12 cellular contexts compared by ENCODE assay signal in genomic region chr19:15404097-15404779, GRCh38. TPM values are rescaled to one million over a fixed set of nuclear protein-coding genes. Genes with fewer than 3 reads are reported as not detected.
A peak's percentile ranks its signal among the peaks of the same experiment; 100 is the strongest.
DNase-seq lines count a peak whose midpoint lies in the region; ATAC-seq and TF ChIP-seq lines count a peak whose summit lies in the region.
"Had no signal": no experiment of that assay in that cellular context is flagged by ENCODE, and none has a peak within 500 bp of the region (broad histone marks: within the 10 kb centered on the region; RNA-seq: fewer than 3 reads in every experiment).

No MANE protein-coding gene starts in this region.

- H3K9me3 Mint-ChIP-seq in activated B cell treated with CpG ODN at 0.5 μM for 24 hours = no peaks in the 10 kb centered on the region
- H3K9me3 Mint-ChIP-seq: CD4-positive, alpha-beta T cell had no signal

- H3K4me1 ChIP-seq in BLaER1 (peaks cover 88% of the 10 kb centered on the region), rectal smooth muscle tissue (ENCODE audit: control insufficient read depth, insufficient read depth, low read length) (peaks cover 38% of the 10 kb centered on the region)

- in situ Hi-C loops in brain microvascular endothelial cell (cut with HindIII; ENCODE audit: low pct_ligation_motif_present, low sequenced_read_pairs) = no loop called here

- POLR2A ChIA-PET in activated B cell treated with CpG ODN at 0.5 μM for 24 hours (lab: Charles Lee) = interaction anchor here (1.4 kb wide), 1 partner anchor 24 kb away, joined by 5 read pairs; the partner anchor contains the start of gene AKAP8

- H3K36me3 ChIP-seq in BLaER1 (peaks cover 77% of the 10 kb centered on the region), rectal smooth muscle tissue (ENCODE audit: control insufficient read depth, insufficient read depth, low read length) (peaks cover 29% of the 10 kb centered on the region), brain microvascular endothelial cell (replicated peaks) (peaks cover 39% of the 10 kb centered on the region)

- no peaks in the 10 kb centered on the region for H3K27me3 Mint-ChIP-seq in activated B cell treated with CpG ODN at 0.5 μM for 24 hours
- H3K27me3 Mint-ChIP-seq: CD4-positive, alpha-beta T cell had no signal

- H3K27me3 ChIP-seq in BLaER1 (no peaks in the 10 kb centered on the region), rectal smooth muscle tissue (ENCODE audit: control insufficient read depth, insufficient read depth, low read length) (no peaks in the 10 kb centered on the region), brain microvascular endothelial cell (replicated peaks) (no peaks in the 10 kb centered on the region)

- TF ChIP-seq CTCF in activated B cell treated with CpG ODN at 0.5 μM for 24 hours (IDR thresholded peaks at IDR 0.05) = no peak
- no peak for TF ChIP-seq CTCF in brain microvascular endothelial cell (IDR thresholded peaks at IDR 0.05; ENCODE audit: low read depth, low read length, missing control alignments)

- intact Hi-C loops in activated B cell treated with CpG ODN at 0.5 μM for 24 hours (cut with micrococcal nuclease) = no loop called here
- intact Hi-C loops in Right ventricle myocardium superior (cut with DNase I) = no loop called here

- H3K9me3 ChIP-seq in BLaER1 = no peaks in the 10 kb centered on the region

- CTCF ChIA-PET in activated B cell treated with CpG ODN at 0.5 μM for 24 hours (lab: Charles Lee) = no interaction called here

- H3K4me3 ChIP-seq in BLaER1 (no peak overlapping the region), rectal smooth muscle tissue (ENCODE audit: low read length) (peak overlapping the region; percentile 18), brain microvascular endothelial cell (ENCODE audit: low read depth, low read length) (no peak overlapping the region)

- H3K4me1 Mint-ChIP-seq in activated B cell treated with CpG ODN at 0.5 μM for 24 hours = peaks cover 37% of the 10 kb centered on the region

- H3K9ac ChIP-seq in BLaER1 (peak overlapping the region; percentile 59; the same call in 1 of the 2 replicates), rectal smooth muscle tissue (ENCODE audit: low read length) (no peak overlapping the region)

- no peak for DNase-seq in activated B cell treated with CpG ODN at 0.5 μM for 24 hours
- DNase-seq in Right ventricle myocardium superior = no peak
- DNase-seq in hepatic stellate cell (ENCODE audit: low spot score) = no peak
- no peak for DNase-seq in NCI-H510A treated with DMSO at 0.1 percent for 48 hours (lab: John Stamatoyannopoulos, UW)
- no peak for DNase-seq in mucosa of gallbladder (ENCODE audit: low spot score)
- DNase-seq in brain microvascular endothelial cell = no peak
- DNase-seq: activated CD8-positive, alpha-beta memory T cell treated with anti-CD3 and anti-CD28 coated beads, Interleukin-2, amount 50 U/mL, for 4 hours; CD4-positive, alpha-beta T cell; cortex of kidney; NCI-H1048 had no signal

- H3K4me2 ChIP-seq in BLaER1 = peak overlapping the region; percentile 90

- peaks cover 76% of the 10 kb centered on the region for H3K36me3 Mint-ChIP-seq in activated B cell treated with CpG ODN at 0.5 μM for 24 hours (ENCODE audit: low read depth)

- peak overlapping the region; percentile 74 for H3K27ac Mint-ChIP-seq in activated B cell treated with CpG ODN at 0.5 μM for 24 hours
- H3K27ac Mint-ChIP-seq: CD4-positive, alpha-beta T cell had no signal

- H3K27ac ChIP-seq in BLaER1 (peak overlapping the region; percentile 60; the same call in 1 of the 2 replicates), rectal smooth muscle tissue (ENCODE audit: low read depth, low read length) (peak overlapping the region; percentile 92), brain microvascular endothelial cell (no peak overlapping the region)

- H3K4me3 Mint-ChIP-seq in activated B cell treated with CpG ODN at 0.5 μM for 24 hours = peak overlapping the region; percentile 59
- H3K4me3 Mint-ChIP-seq: CD4-positive, alpha-beta T cell had no signal

- H4K20me1 ChIP-seq in BLaER1 = peaks cover 100% of the 10 kb centered on the region

- ATAC-seq in activated B cell treated with CpG ODN at 0.5 μM for 24 hours (ENCODE audit: low read depth) (peak; percentile 75), Right ventricle myocardium superior (ENCODE audit: poor library complexity) (peak; percentile 54)

RNA-seq across cellular contexts. Expression of gene AKAP8L, which starts 14.6 kb away (rescaled TPM):
- total RNA-seq in activated B cell treated with CpG ODN at 0.5 μM for 24 hours = 126 and 163 TPM in 2 replicates
- total RNA-seq in Right ventricle myocardium superior = 74.5 TPM
- total RNA-seq in mucosa of gallbladder = 110 TPM

RNA-seq across cellular contexts. Expression of gene AKAP8, which starts 24.7 kb away (rescaled TPM):
- total RNA-seq in activated B cell treated with CpG ODN at 0.5 μM for 24 hours = 74.8 and 79.0 TPM in 2 replicates
- 20.6 TPM for total RNA-seq in Right ventricle myocardium superior
- total RNA-seq in mucosa of gallbladder = 38.9 TPM

RNA-seq across cellular contexts. Expression of gene WIZ, which starts 45.5 kb away (rescaled TPM):
- 32.6 and 34.1 TPM in 2 replicates for total RNA-seq in activated B cell treated with CpG ODN at 0.5 μM for 24 hours
- 21.9 TPM for total RNA-seq in Right ventricle myocardium superior
- 48.7 TPM for total RNA-seq in mucosa of gallbladder
